In the genomic region with DNA sequence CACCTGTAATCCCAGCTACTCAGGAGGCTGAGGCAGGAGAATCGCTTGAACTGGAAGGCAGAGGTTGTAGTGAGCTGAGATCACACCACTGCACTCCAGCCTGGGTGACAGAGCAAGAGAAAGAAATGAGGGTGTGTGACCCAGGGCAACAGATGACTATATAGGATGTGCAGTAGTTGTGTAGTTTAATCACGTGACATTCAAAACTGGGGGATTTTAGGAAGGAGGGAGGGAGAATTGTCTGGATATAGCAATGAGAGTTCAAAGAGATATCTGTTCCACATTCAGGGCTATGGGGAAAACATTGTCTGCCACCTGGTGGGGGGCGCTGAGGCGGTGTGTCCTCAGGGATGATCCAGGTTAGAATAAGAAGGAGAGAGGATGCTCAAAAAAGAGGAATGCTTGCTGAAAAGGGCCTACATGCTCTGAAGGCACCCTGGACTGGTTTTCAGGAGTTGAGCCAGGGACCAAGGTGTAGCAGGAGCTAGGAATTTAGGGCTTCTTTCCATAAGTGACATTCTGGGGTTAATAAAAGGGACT, we compare ENCODE assay signal across 17 cellular contexts. TPM values are rescaled to one million over a fixed set of nuclear protein-coding genes. Genes with fewer than 3 reads are reported as not detected.
DNase-seq lines count a peak whose midpoint lies in the region; ATAC-seq and TF ChIP-seq lines count a peak whose summit lies in the region.
"Had no signal": no experiment of that assay in that cellular context is flagged by ENCODE, and none has a peak within 500 bp of the region (broad histone marks: within the 10 kb centered on the region; RNA-seq: fewer than 3 reads in every experiment).

No MANE protein-coding gene starts in this region.

- peaks cover 46% of the 10 kb centered on the region for H3K4me1 ChIP-seq in GM23338 (ENCODE audit: insufficient read depth)

- H2AFZ ChIP-seq in GM23338: no peak overlapping the region

- H3K4me3 ChIP-seq in GM23338: no peak overlapping the region
- H3K4me3 ChIP-seq: thoracic aorta had no signal

- intact Hi-C loops in CD14-positive monocyte (cut with micrococcal nuclease): loop anchor here in 1 of 2 donors (10.0 kb wide), 1 partner anchor 89 kb away; a partner anchor contains a TSS
- intact Hi-C loops in activated CD8-positive, alpha-beta T cell treated with anti-CD3 and anti-CD28 coated beads for 36 hours (cut with micrococcal nuclease): loop anchor here (5.0 kb wide), 1 partner anchor 34 kb away; a partner anchor contains a TSS

- no peaks in the 10 kb centered on the region for H3K79me2 ChIP-seq in GM23338 (replicated peaks; ENCODE audit: insufficient read depth)

- H3K4me1 Mint-ChIP-seq in CD14-positive monocyte (peaks cover 69% of the 10 kb centered on the region), GM23338 (peaks cover 51% of the 10 kb centered on the region), immature natural killer cell (peaks cover 68 to 70% of the 10 kb centered on the region in 2 donors)
- peaks cover 63% of the 10 kb centered on the region for H3K4me1 Mint-ChIP-seq in activated CD8-positive, alpha-beta T cell treated with anti-CD3 and anti-CD28 coated beads for 36 hours (ENCODE audit: low read depth)

- peaks cover 0 to 6% (median 0%) of the 10 kb centered on the region in 3 donors for H3K27me3 Mint-ChIP-seq in CD14-positive monocyte (ENCODE audit: low read depth in 3 of 3)
- H3K27me3 Mint-ChIP-seq in GM23338 (ENCODE audit: insufficient read depth, low read depth, poor library complexity): peaks cover 6% of the 10 kb centered on the region
- no peaks in the 10 kb centered on the region for H3K27me3 Mint-ChIP-seq in activated CD8-positive, alpha-beta T cell treated with anti-CD3 and anti-CD28 coated beads for 36 hours
- peaks cover 3 to 7% (median 6%) of the 10 kb centered on the region in 3 donors for H3K27me3 Mint-ChIP-seq in immature natural killer cell (ENCODE audit: low read depth in 3 of 3)

- no peak overlapping the region for H3K4me2 ChIP-seq in GM23338

- CTCF ChIA-PET in activated CD8-positive, alpha-beta T cell treated with anti-CD3 and anti-CD28 coated beads for 36 hours (lab: Charles Lee): interaction anchor here (1.0 to 4.2 kb wide), 7 partner anchors 11 to 133 kb away, joined by 3 to 20 read pairs (median 4); no protein-coding TSS in a partner anchor
- CTCF ChIA-PET in RWPE1 (lab: Yijun Ruan, JAX): no interaction called here

- H3K27ac ChIP-seq in GM23338 (ENCODE audit: low read depth) (no peak overlapping the region), RWPE1 (no peak overlapping the region)
- H3K27ac ChIP-seq: thoracic aorta had no signal

- H3K27ac Mint-ChIP-seq in CD14-positive monocyte: peak overlapping the region; percentile 7 to 97 (median 66)
- no peak overlapping the region for H3K27ac Mint-ChIP-seq in GM23338
- peak overlapping the region; percentile 1 for H3K27ac Mint-ChIP-seq in activated CD8-positive, alpha-beta T cell treated with anti-CD3 and anti-CD28 coated beads for 36 hours
- peak overlapping the region; percentile 46 to 97 (median 97) for H3K27ac Mint-ChIP-seq in immature natural killer cell

- no peaks in the 10 kb centered on the region for H3K27me3 ChIP-seq in GM23338 (ENCODE audit: insufficient read depth)

- no peak overlapping the region for H3K4me3 Mint-ChIP-seq in CD14-positive monocyte
- no peak overlapping the region for H3K4me3 Mint-ChIP-seq in GM23338
- no peak overlapping the region for H3K4me3 Mint-ChIP-seq in activated CD8-positive, alpha-beta T cell treated with anti-CD3 and anti-CD28 coated beads for 36 hours
- H3K4me3 Mint-ChIP-seq in immature natural killer cell: peak overlapping the region in 1 of 5 donors; percentile 3

- H3F3A ChIP-seq in GM23338 (replicated peaks; ENCODE audit: low read depth): peaks cover 6% of the 10 kb centered on the region

- POLR2A ChIA-PET in activated CD8-positive, alpha-beta T cell treated with anti-CD3 and anti-CD28 coated beads for 36 hours (lab: Charles Lee): interaction anchor here (1.0 to 1.5 kb wide), 2 partner anchors 9 to 13 kb away, joined by 3 read pairs; no protein-coding TSS in a partner anchor
- POLR2A ChIA-PET in RWPE1 (lab: Yijun Ruan, JAX; ENCODE audit: low non-redundant PET): no interaction called here

- no peaks in the 10 kb centered on the region for H4K20me1 ChIP-seq in GM23338 (replicated peaks; ENCODE audit: insufficient read depth)

- peak; percentile 17; the same call in 2 of the 3 replicates for ATAC-seq in GM23338
- no peak for ATAC-seq in activated CD8-positive, alpha-beta T cell treated with anti-CD3 and anti-CD28 coated beads for 36 hours
- no peak for ATAC-seq in HG03045 (IDR thresholded peaks at IDR 0.05; ENCODE audit: unreplicated experiment)
- ATAC-seq in GM18498 (IDR thresholded peaks at IDR 0.05; ENCODE audit: unreplicated experiment): no peak

- TF ChIP-seq CTCF in CD14-positive monocyte (IDR thresholded peaks at IDR 0.05) (no peak), GM23338 (conservative IDR thresholded peaks at IDR 0.05; ENCODE audit: low read depth in 2 of 2) (peak; percentile 45 to 68), RWPE1 (conservative IDR thresholded peaks at IDR 0.05; ENCODE audit: low read depth) (no peak)
- TF ChIP-seq CTCF in activated CD8-positive, alpha-beta T cell treated with anti-CD3 and anti-CD28 coated beads for 36 hours (IDR thresholded peaks at IDR 0.05): no peak

- H3K36me3 Mint-ChIP-seq in CD14-positive monocyte (peaks cover 0 to 3% of the 10 kb centered on the region in 2 donors), GM23338 (ENCODE audit: low read depth) (0 out of 3 replicates have a peak, but pooled peaks cover 2% of the 10 kb centered on the region), immature natural killer cell (no peaks in the 10 kb centered on the region)
- H3K36me3 Mint-ChIP-seq in activated CD8-positive, alpha-beta T cell treated with anti-CD3 and anti-CD28 coated beads for 36 hours (ENCODE audit: low read depth): no peaks in the 10 kb centered on the region

- H3K36me3 ChIP-seq in GM23338 (ENCODE audit: insufficient read depth): no peaks in the 10 kb centered on the region
- H3K36me3 ChIP-seq: thoracic aorta had no signal

- H3K9me3 Mint-ChIP-seq in CD14-positive monocyte (peaks cover 0 to 2% (median 0%) of the 10 kb centered on the region in 7 donors), GM23338 (no peaks in the 10 kb centered on the region; the same call in 2 of the 3 replicates), immature natural killer cell (no peaks in the 10 kb centered on the region)
- H3K9me3 Mint-ChIP-seq in activated CD8-positive, alpha-beta T cell treated with anti-CD3 and anti-CD28 coated beads for 36 hours: no peaks in the 10 kb centered on the region

- DNase-seq in CD14-positive monocyte (ENCODE audit: low spot score): no peak
- DNase-seq in GM23338 (ENCODE audit: low spot score): no peak
- no peak for DNase-seq in activated CD8-positive, alpha-beta T cell treated with anti-CD3 and anti-CD28 coated beads for 36 hours
- DNase-seq in immature natural killer cell: no peak
- DNase-seq in activated naive CD4-positive, alpha-beta T cell treated with anti-CD3 and anti-CD28 coated beads, Interleukin-2, amount 50 U/mL, for 16 hours: no peak
- DNase-seq in RWPE1 (ENCODE audit: low spot score): no peak
- DNase-seq: activated CD4-positive, alpha-beta T cell treated with anti-CD3 and anti-CD28 coated beads, Interleukin-2, amount 50 U/mL, for 1 hour; activated effector memory CD4-positive, alpha-beta T cell treated with Interleukin-2 at 50 U/mL for 16 hours; GOT3; MM.1S; NCI-H187; occipital lobe; stimulated activated CD4-positive, alpha-beta T cell treated with anti-CD3 and anti-CD28 coated beads, Interleukin-4, amount 100 ng/mL, for 4 hours had no signal

- peaks cover 6% of the 10 kb centered on the region; the same call in 1 of the 2 replicates for H3K9me2 ChIP-seq in GM23338 (ENCODE audit: insufficient read depth)

TF ChIP-seq in GM23338, 12 proteins besides CTCF, POLR2A, EP300 and RAD21 (continues in another document):
- TF ChIP-seq POLR2AphosphoS5 (IDR thresholded peaks at IDR 0.05; ENCODE audit: low read depth) (no peak), JUNB (IDR thresholded peaks at IDR 0.05; ENCODE audit: unreplicated experiment) (no peak), STAT1 (IDR thresholded peaks at IDR 0.05; ENCODE audit: unreplicated experiment) (no peak)

RNA-seq across cellular contexts. Expression of a gene that starts 7.8 kb away (rescaled TPM):
- 100 to 1,000 TPM; 198 to 331 TPM for polyA plus RNA-seq in CD14-positive monocyte
- 132 and 141 TPM in 2 replicates for total RNA-seq in GM23338 (2014; rRNA removed; shearing (Covaris generic))
- 108 and 111 TPM in 2 replicates for polyA plus RNA-seq in GM23338 (2016; fragmentation: Nextera tagmentation; extraction: Ambion mirVana)
- total RNA-seq in activated CD8-positive, alpha-beta T cell treated with anti-CD3 and anti-CD28 coated beads for 36 hours: 100 to 1,000 TPM; 111 to 120 TPM
- 100 to 1,000 TPM in 1 of 3 donors, 10 to 100 TPM in 2; 50.7 to 144 (median 51.9) TPM for polyA plus RNA-seq in immature natural killer cell

RNA-seq across cellular contexts. Expression of a gene that starts 10.8 kb away (rescaled TPM):
- polyA plus RNA-seq in CD14-positive monocyte (under 1 TPM in 1 of 2 donors, not detected in 1; 0.72 TPM), GM23338 (2016; fragmentation: Nextera tagmentation; extraction: Ambion mirVana) (4.7 and 5.4 TPM in 2 replicates), immature natural killer cell (1 to 10 TPM; 1.2 to 2.3 (median 1.9) TPM)
- 28.8 and 30.2 TPM in 2 replicates for total RNA-seq in GM23338 (2014; rRNA removed; shearing (Covaris generic))
- total RNA-seq in activated CD8-positive, alpha-beta T cell treated with anti-CD3 and anti-CD28 coated beads for 36 hours: 1 to 10 TPM; 2.7 to 2.9 TPM

RNA-seq across cellular contexts. Expression of a gene that starts 35.3 kb away (rescaled TPM):
- under 1 TPM in 1 of 2 donors, not detected in 1; 0.50 TPM for polyA plus RNA-seq in CD14-positive monocyte
- total RNA-seq in GM23338 (2014; rRNA removed; shearing (Covaris generic)): 119 and 154 TPM in 2 replicates
- 60.7 and 66.1 TPM in 2 replicates for polyA plus RNA-seq in GM23338 (2016; fragmentation: Nextera tagmentation; extraction: Ambion mirVana)
- 1 to 10 TPM; 2.4 to 2.8 TPM for total RNA-seq in activated CD8-positive, alpha-beta T cell treated with anti-CD3 and anti-CD28 coated beads for 36 hours
- polyA plus RNA-seq in immature natural killer cell: under 1 TPM in 2 of 3 donors, not detected in 1; 0.22 to 0.51 TPM
- total RNA-seq: occipital lobe had no signal

RNA-seq across cellular contexts. Expression of a gene that starts 57.4 kb away (rescaled TPM):
- polyA plus RNA-seq in CD14-positive monocyte (under 1 TPM; 0.11 to 0.76 TPM), GM23338 (2016; fragmentation: Nextera tagmentation; extraction: Ambion mirVana) (0.43 and 0.48 TPM in 2 replicates), immature natural killer cell (under 1 TPM in 1 of 3 donors, not detected in 2; 0.07 TPM)
- total RNA-seq in GM23338 (2014; rRNA removed; shearing (Covaris generic)): 0.23 and 0.38 TPM in 2 replicates
- under 1 TPM in 1 of 2 experiments, not detected in 1; 0.09 TPM for total RNA-seq in activated CD8-positive, alpha-beta T cell treated with anti-CD3 and anti-CD28 coated beads for 36 hours
- polyA plus RNA-seq: BJ had no signal

Comparison
In these comparisons a context has a peak if more than half of its experiments do, and no peak if none do; other contexts are left out.
1. CTCF ChIP-seq: peak in GM23338 (2 of 2); none in CD14-positive monocyte (single experiment), activated CD8-positive, alpha-beta T cell treated with anti-CD3 and anti-CD28 coated beads for 36 hours (single experiment) and RWPE1 (single experiment).
2. RNA of a gene that starts 35.3 kb away (polyA plus RNA-seq): 60.7 to 66.1 TPM in GM23338; 0.50 TPM in CD14-positive monocyte and 0.22 to 0.51 TPM in immature natural killer cell; every median in the first group is over 10 times any median in the second.